Comparison of ENCODE assay signal across 17 cellular contexts in the genomic region with DNA sequence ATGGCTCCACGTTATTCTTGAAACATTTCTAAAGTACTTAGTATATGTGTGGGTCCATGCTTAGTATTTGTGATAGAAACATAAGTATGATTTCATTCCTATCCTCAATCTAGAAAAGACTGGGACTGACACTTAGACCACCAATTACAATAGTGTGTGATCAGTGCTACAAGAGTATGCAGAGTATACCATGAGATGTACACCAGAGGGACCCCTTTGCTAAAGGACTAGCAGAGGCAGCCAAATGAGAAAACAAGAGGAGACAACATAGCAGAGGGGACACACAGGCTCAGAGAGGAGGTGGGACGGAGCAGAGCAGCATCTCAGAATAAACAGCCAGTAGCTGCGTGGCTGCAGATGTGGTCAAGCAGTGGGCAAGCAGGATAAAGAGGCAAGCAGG. TPM values are rescaled to one million over a fixed set of nuclear protein-coding genes. Genes with fewer than 3 reads are reported as not detected.
DNase-seq lines count a peak whose midpoint lies in the region; ATAC-seq, FAIRE-seq and TF ChIP-seq lines count a peak whose summit lies in the region.
"Had no signal": no experiment of that assay in that cellular context is flagged by ENCODE, and none has a peak within 500 bp of the region (broad histone marks: within the 10 kb centered on the region; RNA-seq: fewer than 3 reads in every experiment).

No MANE protein-coding gene starts in this region.

- in situ Hi-C loops in astrocyte of the spinal cord (cut with HindIII; ENCODE audit: low sequenced_read_pairs) = no loop called here

- peaks cover 10 to 17% of the 10 kb centered on the region in 2 donors for H3K36me3 Mint-ChIP-seq in activated naive CD4-positive, alpha-beta T cell treated with anti-CD3 and anti-CD28 coated beads, Interleukin-2, amount 50 U/mL, for 72 hours

- no peak for ATAC-seq in GM19328 (IDR thresholded peaks at IDR 0.05; ENCODE audit: unreplicated experiment)
- no peak for ATAC-seq in GM19397 (IDR thresholded peaks at IDR 0.05; ENCODE audit: unreplicated experiment)
- ATAC-seq in stimulated activated naive CD8-positive, alpha-beta T cell treated with anti-CD3 and anti-CD28 coated beads, Interleukin-15, Interleukin-2, amounts not matched to agents 100 U/mL and 50 U/mL, for 24 hours = no peak
- no peak for ATAC-seq in activated naive CD4-positive, alpha-beta T cell treated with anti-CD3 and anti-CD28 coated beads, Interleukin-2, amount 50 U/mL, for 72 hours
- ATAC-seq: left colon had no signal

- H3K9me3 Mint-ChIP-seq in activated naive CD4-positive, alpha-beta T cell treated with anti-CD3 and anti-CD28 coated beads, Interleukin-2, amount 50 U/mL, for 72 hours = no peaks in the 10 kb centered on the region

- no peak for DNase-seq in D721Med (ENCODE audit: insufficient read length, low spot score)
- DNase-seq in astrocyte of the spinal cord (ENCODE audit: low read depth, low spot score) = no peak
- no peak for DNase-seq in kidney epithelial cell (ENCODE audit: low read depth)
- DNase-seq in stimulated activated naive CD8-positive, alpha-beta T cell treated with anti-CD3 and anti-CD28 coated beads, Interleukin-15, Interleukin-2, amounts not matched to agents 100 U/mL and 50 U/mL, for 24 hours = no peak
- no peak for DNase-seq in activated naive CD4-positive, alpha-beta T cell treated with anti-CD3 and anti-CD28 coated beads, Interleukin-2, amount 50 U/mL, for 72 hours (ENCODE audit: low spot score in 2 of 2)
- DNase-seq: activated CD4-positive, alpha-beta T cell treated with anti-CD3 and anti-CD28 coated beads for 1 hour; AML-193; hippocampal formation; left colon; NCI-H226; SHP77 treated with DMSO at 0.1 percent for 48 hours; spleen had no signal

- peak; percentile 33; the same call in 1 of the 2 replicates for TF ChIP-seq RAD21 in Ishikawa (IDR thresholded peaks at IDR 0.05; ENCODE audit: low read depth)

- no peak overlapping the region for H3K27ac Mint-ChIP-seq in activated naive CD4-positive, alpha-beta T cell treated with anti-CD3 and anti-CD28 coated beads, Interleukin-2, amount 50 U/mL, for 72 hours

- TF ChIP-seq EP300 in Ishikawa (IDR thresholded peaks at IDR 0.05; ENCODE audit: borderline replicate concordance) = no peak

- TF ChIP-seq CTCF in D721Med (IDR thresholded peaks at IDR 0.05; ENCODE audit: insufficient read depth, missing control alignments) = peak; percentile 23
- TF ChIP-seq CTCF in astrocyte of the spinal cord (IDR thresholded peaks at IDR 0.05; ENCODE audit: low read depth, low read length) = peak; percentile 9
- peak; percentile 15 for TF ChIP-seq CTCF in kidney epithelial cell (IDR thresholded peaks at IDR 0.05; ENCODE audit: insufficient read depth, low read length, poor library complexity, severe bottlenecking)

- no peaks in the 10 kb centered on the region for H3K36me3 ChIP-seq in kidney epithelial cell (ENCODE audit: control insufficient read depth, insufficient read depth, low read length)

- H3K4me3 ChIP-seq in astrocyte of the spinal cord (ENCODE audit: low read depth, low read length) (no peak overlapping the region), kidney epithelial cell (ENCODE audit: low read depth, low read length) (no peak overlapping the region)
- H3K4me3 ChIP-seq: spleen, tibial artery had no signal

- no peaks in the 10 kb centered on the region for H3K27me3 ChIP-seq in kidney epithelial cell (ENCODE audit: control insufficient read depth, insufficient read depth, low read length)
- H3K27me3 ChIP-seq: spleen, tibial artery had no signal

- no peak for FAIRE-seq in D721Med (lab: Jason Lieb, UNC)
- FAIRE-seq: GM18507 had no signal

TF ChIP-seq in Ishikawa, 13 proteins besides CTCF, POLR2A, EP300 and RAD21:
- TF ChIP-seq TCF12 (IDR thresholded peaks at IDR 0.05; ENCODE audit: low read depth) (no peak), YY1 (IDR thresholded peaks at IDR 0.05; ENCODE audit: low read depth) (no peak), CEBPB (IDR thresholded peaks at IDR 0.05) (no peak), NFIC (IDR thresholded peaks at IDR 0.05) (no peak), CREB1 (IDR thresholded peaks at IDR 0.05; ENCODE audit: low read depth) (no peak), EGR1 (IDR thresholded peaks at IDR 0.05) (no peak), TAF1 (IDR thresholded peaks at IDR 0.05; ENCODE audit: low read depth) (no peak), FOXM1 (IDR thresholded peaks at IDR 0.05; ENCODE audit: borderline replicate concordance, low read depth) (no peak), ZBTB7A (IDR thresholded peaks at IDR 0.05; ENCODE audit: low read depth) (no peak), TEAD4 (IDR thresholded peaks at IDR 0.05) (no peak)
- TF ChIP-seq, protein P1, sequence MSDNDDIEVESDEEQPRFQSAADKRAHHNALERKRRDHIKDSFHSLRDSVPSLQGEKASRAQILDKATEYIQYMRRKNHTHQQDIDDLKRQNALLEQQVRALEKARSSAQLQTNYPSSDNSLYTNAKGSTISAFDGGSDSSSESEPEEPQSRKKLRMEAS (IDR thresholded peaks at IDR 0.05) = no peak
- TF ChIP-seq, protein P2, sequence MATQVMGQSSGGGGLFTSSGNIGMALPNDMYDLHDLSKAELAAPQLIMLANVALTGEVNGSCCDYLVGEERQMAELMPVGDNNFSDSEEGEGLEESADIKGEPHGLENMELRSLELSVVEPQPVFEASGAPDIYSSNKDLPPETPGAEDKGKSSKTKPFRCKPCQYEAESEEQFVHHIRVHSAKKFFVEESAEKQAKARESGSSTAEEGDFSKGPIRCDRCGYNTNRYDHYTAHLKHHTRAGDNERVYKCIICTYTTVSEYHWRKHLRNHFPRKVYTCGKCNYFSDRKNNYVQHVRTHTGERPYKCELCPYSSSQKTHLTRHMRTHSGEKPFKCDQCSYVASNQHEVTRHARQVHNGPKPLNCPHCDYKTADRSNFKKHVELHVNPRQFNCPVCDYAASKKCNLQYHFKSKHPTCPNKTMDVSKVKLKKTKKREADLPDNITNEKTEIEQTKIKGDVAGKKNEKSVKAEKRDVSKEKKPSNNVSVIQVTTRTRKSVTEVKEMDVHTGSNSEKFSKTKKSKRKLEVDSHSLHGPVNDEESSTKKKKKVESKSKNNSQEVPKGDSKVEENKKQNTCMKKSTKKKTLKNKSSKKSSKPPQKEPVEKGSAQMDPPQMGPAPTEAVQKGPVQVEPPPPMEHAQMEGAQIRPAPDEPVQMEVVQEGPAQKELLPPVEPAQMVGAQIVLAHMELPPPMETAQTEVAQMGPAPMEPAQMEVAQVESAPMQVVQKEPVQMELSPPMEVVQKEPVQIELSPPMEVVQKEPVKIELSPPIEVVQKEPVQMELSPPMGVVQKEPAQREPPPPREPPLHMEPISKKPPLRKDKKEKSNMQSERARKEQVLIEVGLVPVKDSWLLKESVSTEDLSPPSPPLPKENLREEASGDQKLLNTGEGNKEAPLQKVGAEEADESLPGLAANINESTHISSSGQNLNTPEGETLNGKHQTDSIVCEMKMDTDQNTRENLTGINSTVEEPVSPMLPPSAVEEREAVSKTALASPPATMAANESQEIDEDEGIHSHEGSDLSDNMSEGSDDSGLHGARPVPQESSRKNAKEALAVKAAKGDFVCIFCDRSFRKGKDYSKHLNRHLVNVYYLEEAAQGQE (IDR thresholded peaks at IDR 0.05; ENCODE audit: low read depth) = no peak
- TF ChIP-seq, protein P3, sequence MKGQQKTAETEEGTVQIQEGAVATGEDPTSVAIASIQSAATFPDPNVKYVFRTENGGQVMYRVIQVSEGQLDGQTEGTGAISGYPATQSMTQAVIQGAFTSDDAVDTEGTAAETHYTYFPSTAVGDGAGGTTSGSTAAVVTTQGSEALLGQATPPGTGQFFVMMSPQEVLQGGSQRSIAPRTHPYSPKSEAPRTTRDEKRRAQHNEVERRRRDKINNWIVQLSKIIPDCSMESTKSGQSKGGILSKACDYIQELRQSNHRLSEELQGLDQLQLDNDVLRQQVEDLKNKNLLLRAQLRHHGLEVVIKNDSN (IDR thresholded peaks at IDR 0.05) = no peak

RNA-seq across cellular contexts. Expression of a gene that starts 21.0 kb away (rescaled TPM):
- 49.2 and 59.8 TPM in 2 replicates for total RNA-seq in kidney epithelial cell
- 10 to 100 TPM; 17.8 to 23.4 TPM for total RNA-seq in activated naive CD4-positive, alpha-beta T cell treated with anti-CD3 and anti-CD28 coated beads, Interleukin-2, amount 50 U/mL, for 72 hours

RNA-seq across cellular contexts. Expression of a gene that starts 39.5 kb away (rescaled TPM):
- 13.6 and 14.0 TPM in 2 replicates for total RNA-seq in kidney epithelial cell
- 10 to 100 TPM; 14.8 to 21.4 TPM for total RNA-seq in activated naive CD4-positive, alpha-beta T cell treated with anti-CD3 and anti-CD28 coated beads, Interleukin-2, amount 50 U/mL, for 72 hours
